Comparison of ENCODE assay signal across 23 cellular contexts in the genomic region with DNA sequence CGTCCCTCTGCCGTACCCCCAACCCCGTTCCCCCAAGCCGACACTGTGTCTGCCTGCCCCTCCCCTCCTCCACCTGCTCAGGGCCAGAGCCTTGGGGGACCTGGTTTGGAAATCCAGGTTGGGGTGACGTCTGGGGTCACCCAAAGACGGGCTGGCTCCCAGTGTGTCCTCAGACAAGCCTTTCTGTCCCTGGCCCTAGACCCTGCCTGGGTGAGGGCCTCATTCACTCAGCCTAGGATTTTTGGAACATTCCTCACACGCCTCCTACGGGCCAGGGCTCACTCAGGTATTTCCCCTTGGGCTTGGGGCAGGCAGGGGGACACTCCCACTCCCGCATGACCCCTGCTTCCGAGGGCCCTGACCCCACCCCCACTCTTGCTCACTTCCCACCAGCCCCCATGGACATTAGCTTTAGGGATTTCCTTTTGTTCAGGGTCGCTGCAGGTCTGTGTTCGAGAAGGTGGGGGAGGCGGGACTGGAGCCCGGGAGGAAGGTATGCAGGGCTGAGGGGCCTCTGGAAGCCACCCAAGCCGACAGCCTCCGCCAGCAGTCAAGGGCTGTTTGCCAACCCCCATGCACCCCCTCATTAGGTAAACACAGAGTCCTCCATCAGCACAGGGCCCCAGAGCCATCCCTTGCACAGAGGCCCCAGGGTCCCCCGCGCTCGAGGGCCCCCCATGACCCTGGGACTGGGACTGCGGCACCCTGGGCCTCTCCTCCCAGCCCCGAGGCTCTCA. TPM values are rescaled to one million over a fixed set of nuclear protein-coding genes. Genes with fewer than 3 reads are reported as not detected.
DNase-seq lines count a peak whose midpoint lies in the region; ATAC-seq and TF ChIP-seq lines count a peak whose summit lies in the region.
"Had no signal": no experiment of that assay in that cellular context is flagged by ENCODE, and none has a peak within 500 bp of the region (broad histone marks: within the 10 kb centered on the region; RNA-seq: fewer than 3 reads in every experiment).

No MANE protein-coding gene starts in this region.

- no peaks in the 10 kb centered on the region for H3F3A ChIP-seq in GM23338 (replicated peaks; ENCODE audit: low read depth)

- H3K27ac Mint-ChIP-seq in GM23338 (no peak overlapping the region), WTC11 (no peak overlapping the region)
- no peak overlapping the region for H3K27ac Mint-ChIP-seq in activated naive CD4-positive, alpha-beta T cell treated with anti-CD3 and anti-CD28 coated beads for 36 hours
- H3K27ac Mint-ChIP-seq: activated naive CD4-positive, alpha-beta T cell treated with anti-CD3 and anti-CD28 coated beads, Interleukin-2, amount 50 U/mL, for 24 hours; CD8-positive, alpha-beta memory T cell; naive B cell had no signal

- 60% methylated on average over 8 of the region's 21 CpGs for WGBS in right lobe of liver (ENCODE audit: insufficient coverage, low coverage, low lambda C conversion rate, missing lambda C conversion rate)

- TF ChIP-seq CTCF in GM23338 (conservative IDR thresholded peaks at IDR 0.05; ENCODE audit: low read depth in 2 of 2) (0 out of 4 replicates have a peak, but pooled peaks of 1 of the 2 experiments have one; percentile 4), WTC11 (IDR thresholded peaks at IDR 0.05) (no peak), right lobe of liver (IDR thresholded peaks at IDR 0.05) (no peak), Peyer's patch (IDR thresholded peaks at IDR 0.05) (no peak)

- no peaks in the 10 kb centered on the region for H3K79me2 ChIP-seq in GM23338 (replicated peaks; ENCODE audit: insufficient read depth)

- TF ChIP-seq POLR2A in right lobe of liver (IDR thresholded peaks at IDR 0.05), result no peak
- no peak for TF ChIP-seq POLR2A in Peyer's patch (IDR thresholded peaks at IDR 0.05)

- H2AFZ ChIP-seq in GM23338, result no peak overlapping the region

- H3K36me3 ChIP-seq in GM23338 (ENCODE audit: insufficient read depth) (no peaks in the 10 kb centered on the region), right lobe of liver (no peaks in the 10 kb centered on the region), Peyer's patch (no peaks in the 10 kb centered on the region)
- H3K36me3 ChIP-seq: tibial nerve had no signal

- ATAC-seq in GM23338 (peak; percentile 60), WTC11 (peak; percentile 73), right lobe of liver (peak in 1 of 4 donors; percentile 24), sciatic nerve (no peak), HG03571 (IDR thresholded peaks at IDR 0.05; ENCODE audit: unreplicated experiment) (no peak)

- H3K27ac ChIP-seq in GM23338 (ENCODE audit: low read depth), result no peak overlapping the region
- H3K27ac ChIP-seq in right lobe of liver, result no peak overlapping the region
- H3K27ac ChIP-seq in Peyer's patch, result no peak overlapping the region
- H3K27ac ChIP-seq: tibial nerve had no signal

- no peaks in the 10 kb centered on the region for H3K9me3 ChIP-seq in right lobe of liver
- H3K9me3 ChIP-seq in Peyer's patch, result no peaks in the 10 kb centered on the region
- H3K9me3 ChIP-seq: tibial nerve had no signal

- H3K27me3 Mint-ChIP-seq in GM23338 (ENCODE audit: insufficient read depth, low read depth, poor library complexity) (no peaks in the 10 kb centered on the region), WTC11 (ENCODE audit: low read depth) (peaks cover 4% of the 10 kb centered on the region; the same call in 1 of the 2 replicates)
- no peaks in the 10 kb centered on the region for H3K27me3 Mint-ChIP-seq in activated naive CD4-positive, alpha-beta T cell treated with anti-CD3 and anti-CD28 coated beads for 36 hours (ENCODE audit: low read depth)
- H3K27me3 Mint-ChIP-seq: activated naive CD4-positive, alpha-beta T cell treated with anti-CD3 and anti-CD28 coated beads, Interleukin-2, amount 50 U/mL, for 24 hours had no signal

- H3K9me2 ChIP-seq in GM23338 (ENCODE audit: insufficient read depth), result peaks cover 9% of the 10 kb centered on the region; the same call in 1 of the 2 replicates

- H3K4me1 Mint-ChIP-seq in GM23338, result peaks cover 20% of the 10 kb centered on the region
- peaks cover 23% of the 10 kb centered on the region for H3K4me1 Mint-ChIP-seq in WTC11
- H3K4me1 Mint-ChIP-seq in activated naive CD4-positive, alpha-beta T cell treated with anti-CD3 and anti-CD28 coated beads for 36 hours (ENCODE audit: low read depth), result no peaks in the 10 kb centered on the region
- H3K4me1 Mint-ChIP-seq: activated naive CD4-positive, alpha-beta T cell treated with anti-CD3 and anti-CD28 coated beads, Interleukin-2, amount 50 U/mL, for 24 hours; CD8-positive, alpha-beta memory T cell had no signal

- H3K4me3 Mint-ChIP-seq in GM23338 (no peak overlapping the region), WTC11 (no peak overlapping the region)
- H3K4me3 Mint-ChIP-seq in activated naive CD4-positive, alpha-beta T cell treated with anti-CD3 and anti-CD28 coated beads for 36 hours, result no peak overlapping the region
- H3K4me3 Mint-ChIP-seq: activated naive CD4-positive, alpha-beta T cell treated with anti-CD3 and anti-CD28 coated beads, Interleukin-2, amount 50 U/mL, for 24 hours; CD8-positive, alpha-beta memory T cell had no signal

- H3K9me3 Mint-ChIP-seq in GM23338, result peaks cover 10% of the 10 kb centered on the region
- peaks cover 18% of the 10 kb centered on the region for H3K9me3 Mint-ChIP-seq in WTC11
- H3K9me3 Mint-ChIP-seq in activated naive CD4-positive, alpha-beta T cell treated with anti-CD3 and anti-CD28 coated beads for 36 hours, result peaks cover 2% of the 10 kb centered on the region

- H3K4me2 ChIP-seq in GM23338, result no peak overlapping the region

- peaks cover 7% of the 10 kb centered on the region for H3K36me3 Mint-ChIP-seq in GM23338 (ENCODE audit: low read depth)
- H3K36me3 Mint-ChIP-seq in WTC11, result peaks cover 2% of the 10 kb centered on the region; the same call in 1 of the 2 replicates
- H3K36me3 Mint-ChIP-seq in activated naive CD4-positive, alpha-beta T cell treated with anti-CD3 and anti-CD28 coated beads for 36 hours (ENCODE audit: low read depth), result no peaks in the 10 kb centered on the region
- H3K36me3 Mint-ChIP-seq: activated naive CD4-positive, alpha-beta T cell treated with anti-CD3 and anti-CD28 coated beads, Interleukin-2, amount 50 U/mL, for 24 hours had no signal

- no peaks in the 10 kb centered on the region for H4K20me1 ChIP-seq in GM23338 (replicated peaks; ENCODE audit: insufficient read depth)

- DNase-seq in GM23338 (ENCODE audit: low spot score) (peak; percentile 57), WTC11 (ENCODE audit: low spot score) (peak; percentile 36), right lobe of liver (peak in 2 of 3 donors; percentile 7 to 43), sciatic nerve (ENCODE audit: low spot score) (peak; percentile 54), Peyer's patch (no peak), activated gamma-delta T cell (lab: John Stamatoyannopoulos, UW) (no peak)
- DNase-seq in activated naive CD4-positive, alpha-beta T cell treated with anti-CD3 and anti-CD28 coated beads for 36 hours, result no peak
- DNase-seq: activated CD8-positive, alpha-beta memory T cell treated with anti-CD3 and anti-CD28 coated beads for 24 hours; activated T-cell treated with anti-CD3 and anti-CD28 coated beads, Interleukin-2, amount 50 U/mL, for 48 hours; DMS79; HCEC 1CT; naive B cell; NCI-H1105 treated with DMSO at 0.1 percent for 48 hours; NCI-H526; SHP77 treated with DMSO at 0.1 percent for 48 hours; small intestine; stimulated activated CD4-positive, alpha-beta T cell treated with anti-CD3 and anti-CD28 coated beads, Interleukin-2, amount 100 ng/mL, for 48 hours; stimulated activated naive CD4-positive, alpha-beta T cell treated with Interleukin-2 at 50 U/mL for 16 hours had no signal

- no peaks in the 10 kb centered on the region for H3K27me3 ChIP-seq in GM23338 (ENCODE audit: insufficient read depth)
- no peaks in the 10 kb centered on the region for H3K27me3 ChIP-seq in right lobe of liver
- no peaks in the 10 kb centered on the region for H3K27me3 ChIP-seq in Peyer's patch

- H3K4me1 ChIP-seq in GM23338 (ENCODE audit: insufficient read depth), result no peaks in the 10 kb centered on the region
- no peaks in the 10 kb centered on the region for H3K4me1 ChIP-seq in right lobe of liver
- H3K4me1 ChIP-seq in Peyer's patch, result no peaks in the 10 kb centered on the region
- H3K4me1 ChIP-seq: tibial nerve had no signal

- CTCF ChIA-PET in WTC11 (lab: Charles Lee), result no interaction called here
- CTCF ChIA-PET in activated naive CD4-positive, alpha-beta T cell treated with anti-CD3 and anti-CD28 coated beads for 36 hours (lab: Charles Lee), result no interaction called here

- intact Hi-C loops in right lobe of liver (cut with DNase I) (no loop called here), sciatic nerve (cut with DNase I) (no loop called here)
- intact Hi-C loops in activated naive CD4-positive, alpha-beta T cell treated with anti-CD3 and anti-CD28 coated beads for 36 hours (cut with micrococcal nuclease), result no loop called here

- POLR2A ChIA-PET in WTC11 (lab: Charles Lee), result no interaction called here

- H3K4me3 ChIP-seq in GM23338 (no peak overlapping the region), right lobe of liver (no peak overlapping the region), Peyer's patch (no peak overlapping the region)
- H3K4me3 ChIP-seq: lung, tibial nerve had no signal

TF ChIP-seq in GM23338, 12 proteins besides CTCF, POLR2A, EP300 and RAD21 (continues in another document):
- no peak for TF ChIP-seq ZNF114 (CRISPR knock-in tag; IDR thresholded peaks at IDR 0.05)
- no peak for TF ChIP-seq EZH2phosphoT487 (IDR thresholded peaks at IDR 0.05; ENCODE audit: unreplicated experiment)
- TF ChIP-seq CREB1 (CRISPR knock-in tag; IDR thresholded peaks at IDR 0.05; ENCODE audit: low read depth), result no peak
- no peak for TF ChIP-seq STAT1 (IDR thresholded peaks at IDR 0.05; ENCODE audit: unreplicated experiment)
- no peak for TF ChIP-seq EZH2 (IDR thresholded peaks at IDR 0.05; ENCODE audit: low read depth, unreplicated experiment)

TF ChIP-seq in WTC11, 78 proteins besides CTCF, POLR2A, EP300 and RAD21 (continues in another document):
- no peak for TF ChIP-seq FOXP1 (CRISPR knock-in tag; IDR thresholded peaks at IDR 0.05; ENCODE audit: borderline replicate concordance)
- TF ChIP-seq, protein P1, sequence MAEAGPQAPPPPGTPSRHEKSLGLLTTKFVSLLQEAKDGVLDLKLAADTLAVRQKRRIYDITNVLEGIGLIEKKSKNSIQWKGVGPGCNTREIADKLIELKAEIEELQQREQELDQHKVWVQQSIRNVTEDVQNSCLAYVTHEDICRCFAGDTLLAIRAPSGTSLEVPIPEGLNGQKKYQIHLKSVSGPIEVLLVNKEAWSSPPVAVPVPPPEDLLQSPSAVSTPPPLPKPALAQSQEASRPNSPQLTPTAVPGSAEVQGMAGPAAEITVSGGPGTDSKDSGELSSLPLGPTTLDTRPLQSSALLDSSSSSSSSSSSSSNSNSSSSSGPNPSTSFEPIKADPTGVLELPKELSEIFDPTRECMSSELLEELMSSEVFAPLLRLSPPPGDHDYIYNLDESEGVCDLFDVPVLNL (CRISPR knock-in tag; IDR thresholded peaks at IDR 0.05; ENCODE audit: borderline replicate concordance, low read depth), result no peak

RNA-seq across cellular contexts. Expression of a gene that starts 35.1 kb away (rescaled TPM):
- total RNA-seq in GM23338 (2014; rRNA removed; shearing (Covaris generic)), result 32.2 and 43.1 TPM in 2 replicates
- polyA plus RNA-seq in GM23338 (2016; fragmentation: Nextera tagmentation; extraction: Ambion mirVana), result 35.6 and 39.5 TPM in 2 replicates
- total RNA-seq in WTC11 (2021) (114 to 131 TPM (median 129 TPM) in 3 replicates), right lobe of liver (10 to 100 TPM in 3 of 6 experiments, 1 to 10 TPM in 3; 2.3 to 20.9 (median 8.4) TPM), sciatic nerve (36.5 TPM), Peyer's patch (10 to 100 TPM in 3 of 4 donors, 1 to 10 TPM in 1; 5.8 to 97.8 (median 59.4) TPM)
- 1 to 10 TPM; 7.7 TPM for total RNA-seq in activated naive CD4-positive, alpha-beta T cell treated with anti-CD3 and anti-CD28 coated beads for 36 hours

Comparison
In these comparisons a context has a peak if more than half of its experiments do, and no peak if none do; other contexts are left out.
1. ATAC-seq: peak in GM23338 (single experiment) and WTC11 (single experiment); none in sciatic nerve (single experiment) and HG03571 (single experiment).
2. DNase-seq: peak in GM23338 (single experiment), WTC11 (single experiment), right lobe of liver (2 of 3) and sciatic nerve (single experiment); none in Peyer's patch (0 of 3), activated gamma-delta T cell (single experiment) and activated naive CD4-positive, alpha-beta T cell treated with anti-CD3 and anti-CD28 coated beads for 36 hours (single experiment).